ENCODE assay signal across 16 cellular contexts in genomic region chr18:2908166-2908945, GRCh38.
DNase-seq lines count a peak whose midpoint lies in the region; ATAC-seq, FAIRE-seq and TF ChIP-seq lines count a peak whose summit lies in the region.
"Had no signal": no experiment of that assay in that cellular context is flagged by ENCODE, and none has a peak within 500 bp of the region (broad histone marks: within the 10 kb centered on the region; RNA-seq: fewer than 3 reads in every experiment).

No MANE protein-coding gene starts in this region.

- H3K9me3 ChIP-seq in Loucy (ENCODE audit: insufficient read depth, low read depth, low read length): no peaks in the 10 kb centered on the region
- H3K9me3 ChIP-seq: gastroesophageal sphincter had no signal

- peaks cover 22% of the 10 kb centered on the region for H3K4me1 Mint-ChIP-seq in activated T-cell treated with anti-CD3 and anti-CD28 coated beads, Interleukin-2, amount 50 U/mL, for 24 hours (ENCODE audit: low read depth)
- H3K4me1 Mint-ChIP-seq in brain (no peaks in the 10 kb centered on the region), osteocyte (ENCODE audit: unreplicated experiment) (peaks cover 5% of the 10 kb centered on the region)

- H3K27ac Mint-ChIP-seq in activated T-cell treated with anti-CD3 and anti-CD28 coated beads, Interleukin-2, amount 50 U/mL, for 24 hours: peak overlapping the region; percentile 85
- no peak overlapping the region for H3K27ac Mint-ChIP-seq in brain
- no peak overlapping the region for H3K27ac Mint-ChIP-seq in osteocyte (ENCODE audit: unreplicated experiment)

- H3K79me2 ChIP-seq in Loucy (ENCODE audit: insufficient read depth, low read length): no peaks in the 10 kb centered on the region; the same call in 1 of the 2 replicates

- H3K36me3 Mint-ChIP-seq in activated T-cell treated with anti-CD3 and anti-CD28 coated beads, Interleukin-2, amount 50 U/mL, for 24 hours (ENCODE audit: low read depth): peaks cover 62% of the 10 kb centered on the region
- H3K36me3 Mint-ChIP-seq in brain (peaks cover 11% of the 10 kb centered on the region), osteocyte (ENCODE audit: unreplicated experiment) (peaks cover 4% of the 10 kb centered on the region)

- TF ChIP-seq CTCF in Loucy (conservative IDR thresholded peaks at IDR 0.05; ENCODE audit: low read length) (no peak), brain (conservative IDR thresholded peaks at IDR 0.05) (no peak), osteocyte (IDR thresholded peaks at IDR 0.05) (no peak), GM10248 (IDR thresholded peaks at IDR 0.05; ENCODE audit: control extremely low read depth, extremely low read depth, low read depth, missing control alignments) (no peak)

- H3K27me3 ChIP-seq in Loucy (ENCODE audit: insufficient read depth, low read length, poor library complexity, severe bottlenecking): no peaks in the 10 kb centered on the region

- H3K4me2 ChIP-seq in Loucy (ENCODE audit: low read depth, low read length, poor library complexity, severe bottlenecking): peak overlapping the region; percentile 92

- no peak for FAIRE-seq in H54 (lab: Jason Lieb, UNC)
- FAIRE-seq: small intestine had no signal

- H3F3A ChIP-seq in Loucy (ENCODE audit: low read depth): no peaks in the 10 kb centered on the region

- no peaks in the 10 kb centered on the region for H4K20me1 ChIP-seq in Loucy (ENCODE audit: insufficient read depth, low read length, poor library complexity, severe bottlenecking)

- H3K4me3 ChIP-seq in Loucy (ENCODE audit: low read length, poor library complexity, severe bottlenecking): no peak overlapping the region
- H3K4me3 ChIP-seq: gastroesophageal sphincter had no signal

- H3K9ac ChIP-seq in Loucy (ENCODE audit: low read depth, low read length, poor library complexity, severe bottlenecking): no peak overlapping the region

- no peaks in the 10 kb centered on the region for H3K9me3 Mint-ChIP-seq in activated T-cell treated with anti-CD3 and anti-CD28 coated beads, Interleukin-2, amount 50 U/mL, for 24 hours
- H3K9me3 Mint-ChIP-seq in brain (peaks cover 0 to 6% (median 0%) of the 10 kb centered on the region in 5 experiments), osteocyte (ENCODE audit: unreplicated experiment) (no peaks in the 10 kb centered on the region)

- CTCF ChIA-PET in GM10248 (lab: Yijun Ruan, JAX): interaction anchor here (1.2 to 1.5 kb wide), 2 partner anchors 8 to 9 kb away, joined by 3 read pairs; no protein-coding TSS in a partner anchor

- H3K36me3 ChIP-seq in Loucy (ENCODE audit: insufficient read depth, low read length): peaks cover 10% of the 10 kb centered on the region; the same call in 1 of the 2 replicates

- peak overlapping the region; percentile 86 for H3K4me3 Mint-ChIP-seq in activated T-cell treated with anti-CD3 and anti-CD28 coated beads, Interleukin-2, amount 50 U/mL, for 24 hours
- H3K4me3 Mint-ChIP-seq in brain (peak overlapping the region; percentile 35 to 67 (median 52)), osteocyte (ENCODE audit: unreplicated experiment) (no peak overlapping the region)

- no peak for ATAC-seq in HG02759 (IDR thresholded peaks at IDR 0.05; ENCODE audit: unreplicated experiment)
- ATAC-seq: gastroesophageal sphincter had no signal

- DNase-seq in activated T-cell treated with anti-CD3 and anti-CD28 coated beads, Interleukin-2, amount 50 U/mL, for 24 hours: no peak
- DNase-seq in activated T-cell treated with anti-CD3 and anti-CD28 coated beads for 4 hours (no peak), osteocyte (ENCODE audit: extremely low spot score, unreplicated experiment) (peak; percentile 62), H54 (ENCODE audit: insufficient read length, low spot score) (no peak), GM10248 (ENCODE audit: extremely low spot score) (no peak)
- DNase-seq: ACHN; central memory CD4-positive, alpha-beta T cell; GM23248; KBM-7; NCI-H2227 treated with DMSO at 0.1 percent for 48 hours; nucleus accumbens; small intestine had no signal

- no peaks in the 10 kb centered on the region for H3K9me2 ChIP-seq in Loucy (replicated peaks; ENCODE audit: low read depth, low read length)

- POLR2A ChIA-PET in GM10248 (lab: Yijun Ruan, JAX): no interaction called here

- peaks cover 6% of the 10 kb centered on the region for H3K4me1 ChIP-seq in Loucy (ENCODE audit: insufficient read depth, low read length, poor library complexity, severe bottlenecking)

- TF ChIP-seq POLR2A in H54 (IDR thresholded peaks at IDR 0.05; ENCODE audit: low read depth, low read length): no peak

- no peaks in the 10 kb centered on the region for H3K27me3 Mint-ChIP-seq in activated T-cell treated with anti-CD3 and anti-CD28 coated beads, Interleukin-2, amount 50 U/mL, for 24 hours
- H3K27me3 Mint-ChIP-seq in brain (peaks cover 25% of the 10 kb centered on the region), osteocyte (ENCODE audit: unreplicated experiment) (no peaks in the 10 kb centered on the region)

- no peak overlapping the region for H2AFZ ChIP-seq in Loucy (ENCODE audit: low read length)
- H2AFZ ChIP-seq: GM23248 had no signal
